In the genomic region with DNA sequence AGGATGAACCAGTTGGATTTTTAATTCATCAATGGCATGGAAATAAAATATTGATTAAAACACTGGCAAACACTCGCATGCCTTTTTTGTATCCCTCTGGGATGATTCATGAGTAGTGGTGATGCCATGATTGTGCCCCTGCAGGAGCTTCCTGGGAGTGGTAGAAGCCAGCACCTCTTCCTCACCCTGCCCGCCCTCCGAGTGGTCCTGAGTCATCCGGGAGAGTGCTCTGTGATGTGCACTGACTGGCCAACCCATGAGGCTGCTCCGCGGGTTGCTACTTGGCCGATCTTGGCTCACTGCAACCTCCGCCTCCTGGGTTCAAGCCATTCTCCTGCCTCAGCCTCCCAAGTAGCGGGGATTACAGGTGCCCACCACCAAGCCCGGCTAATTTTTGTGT, we compare ENCODE assay signal across 22 cellular contexts. TPM values are rescaled to one million over a fixed set of nuclear protein-coding genes. Genes with fewer than 3 reads are reported as not detected.
"Had no signal": no experiment of that assay in that cellular context is flagged by ENCODE, and none has a peak within 500 bp of the region (broad histone marks: within the 10 kb centered on the region; RNA-seq: fewer than 3 reads in every experiment).

No MANE protein-coding gene starts in this region.

- H3K4me3 Mint-ChIP-seq: activated B cell treated with CpG ODN at 0.5 μM for 24 hours; activated CD4-positive, alpha-beta T cell treated with anti-CD3 and anti-CD28 coated beads, Interleukin-2, amount 10 ng/mL, durations not matched to agents 7 days and 5 days; activated naive CD8-positive, alpha-beta T cell; activated T-cell treated with anti-CD3 and anti-CD28 coated beads, Interleukin-2, amount 50 U/mL, for 72 hours; endodermal cell; memory B cell; naive thymus-derived CD4-positive, alpha-beta T cell; stimulated activated memory B cell treated with anti-CD40 and anti-IgM and Interleukin-4, amounts not matched to agents 10 μg/mL and 1 μg/mL and 100 μg/mL, for 72 hours; T-helper 1 cell treated with Interleukin-12 subunit alpha and Interleukin-12 subunit beta and Interleukin-4 antibody, amounts not matched to agents 30 μg/mL and 1 μg/mL, for 36 hours had no signal

- H3K27ac ChIP-seq: dorsolateral prefrontal cortex, left ventricle myocardium inferior, neutrophil, right atrium auricular region had no signal

- H3K4me3 ChIP-seq: dorsolateral prefrontal cortex, left ventricle myocardium inferior, mucosa of descending colon, right atrium auricular region had no signal

- H3K36me3 ChIP-seq: left ventricle myocardium inferior, neutrophil, right atrium auricular region had no signal

- H3K27ac Mint-ChIP-seq: activated B cell treated with CpG ODN at 0.5 μM for 24 hours; activated CD4-positive, alpha-beta T cell treated with anti-CD3 and anti-CD28 coated beads, Interleukin-2, amount 10 ng/mL, durations not matched to agents 7 days and 5 days; activated naive CD8-positive, alpha-beta T cell; endodermal cell; memory B cell; stimulated activated memory B cell treated with anti-CD40 and anti-IgM and Interleukin-4, amounts not matched to agents 10 μg/mL and 1 μg/mL and 100 μg/mL, for 72 hours had no signal

- H3K27me3 ChIP-seq: neutrophil, right atrium auricular region had no signal

- DNase-seq: activated B cell treated with CpG ODN at 0.5 μM for 24 hours; activated CD4-positive, alpha-beta T cell treated with anti-CD3 and anti-CD28 coated beads, Interleukin-2, amount 10 ng/mL, durations not matched to agents 7 days and 5 days; activated CD8-positive, alpha-beta memory T cell treated with anti-CD3 and anti-CD28 coated beads, Interleukin-2, amount 50 U/mL, for 48 hours; activated gamma-delta T cell treated with Interleukin-2 at 50 U/mL for 16 hours; activated T-cell treated with anti-CD3 and anti-CD28 coated beads, Interleukin-2, amount 50 U/mL, for 72 hours; aorta; dorsolateral prefrontal cortex; endodermal cell; hippocampal formation; kidney; left ventricle myocardium inferior; mucosa of descending colon; naive thymus-derived CD4-positive, alpha-beta T cell; stimulated activated CD4-positive, alpha-beta T cell treated with anti-CD3 and anti-CD28 coated beads, Interleukin-2, amount 100 ng/mL, for 48 hours had no signal

- H3K4me1 ChIP-seq: left ventricle myocardium inferior, right atrium auricular region had no signal

- ATAC-seq: mucosa of descending colon; stimulated activated memory B cell treated with anti-CD40 and anti-IgM and Interleukin-4, amounts not matched to agents 10 μg/mL and 1 μg/mL and 100 μg/mL, for 72 hours had no signal

- H3K9me3 ChIP-seq: mucosa of descending colon, neutrophil had no signal

- H3K27me3 Mint-ChIP-seq: activated B cell treated with CpG ODN at 0.5 μM for 24 hours; activated CD4-positive, alpha-beta T cell treated with anti-CD3 and anti-CD28 coated beads, Interleukin-2, amount 10 ng/mL, durations not matched to agents 7 days and 5 days; activated naive CD8-positive, alpha-beta T cell; memory B cell had no signal

- H3K4me1 Mint-ChIP-seq: endodermal cell had no signal

RNA-seq across cellular contexts. Expression of gene GJA10, which starts 27.4 kb away (rescaled TPM):
- total RNA-seq: activated B cell treated with CpG ODN at 0.5 μM for 24 hours; activated CD4-positive, alpha-beta T cell treated with anti-CD3 and anti-CD28 coated beads, Interleukin-2, amount 10 ng/mL, durations not matched to agents 7 days and 5 days; activated T-cell treated with anti-CD3 and anti-CD28 coated beads, Interleukin-2, amount 50 U/mL, for 72 hours; aorta; dorsolateral prefrontal cortex; kidney; left ventricle myocardium inferior; mucosa of descending colon; right atrium auricular region; skeletal muscle tissue; ureter had no signal
